ENCODE assay signal across 1 cellular context in genomic region chr11:62680825-62681240, GRCh38.
TF ChIP-seq lines count a peak whose summit lies in the region.

No MANE protein-coding gene starts in this region.

TF ChIP-seq in GM12878, 131 proteins besides CTCF, POLR2A, EP300 and RAD21:
- TF ChIP-seq SMC3 (IDR thresholded peaks at IDR 0.05; ENCODE audit: borderline replicate concordance, low read length) (peak; percentile 32; the same call in 1 of the 2 replicates), SP1 (IDR thresholded peaks at IDR 0.05; ENCODE audit: low read depth, low read length) (no peak), CREM (IDR thresholded peaks at IDR 0.05; ENCODE audit: low read depth) (no peak), BCLAF1 (IDR thresholded peaks at IDR 0.05) (no peak), ATF3 (IDR thresholded peaks at IDR 0.05; ENCODE audit: borderline replicate concordance, extremely low read depth, low read depth, low read length) (no peak), JUND (IDR thresholded peaks at IDR 0.05; ENCODE audit: low read depth, low read length) (no peak), NFYA (IDR thresholded peaks at IDR 0.05; ENCODE audit: borderline replicate concordance, low read depth, low read length) (no peak), POLR2AphosphoS2 (IDR thresholded peaks at IDR 0.05; ENCODE audit: low read depth, low read length) (no peak), RFX5 (IDR thresholded peaks at IDR 0.05; ENCODE audit: low read depth, low read length) (no peak), HDAC2 (IDR thresholded peaks at IDR 0.05) (no peak), POU2F2 (IDR thresholded peaks at IDR 0.05; ENCODE audit: borderline replicate concordance, low read depth, low read length) (peak; percentile 86; the same call in 2 of the 3 replicates), CHD2 (IDR thresholded peaks at IDR 0.05; ENCODE audit: borderline replicate concordance, low read depth, low read length) (no peak), CEBPZ (IDR thresholded peaks at IDR 0.05; ENCODE audit: low read depth, low read length) (no peak), MTA2 (IDR thresholded peaks at IDR 0.05; ENCODE audit: low read depth) (no peak), YBX1 (IDR thresholded peaks at IDR 0.05) (no peak), USF1 (IDR thresholded peaks at IDR 0.05; ENCODE audit: borderline replicate concordance, extremely low read length, insufficient read depth, low read depth, low read length) (no peak), PBX3 (IDR thresholded peaks at IDR 0.05; ENCODE audit: insufficient replicate concordance, low read depth, low read length) (no peak)
